ENCODE assay signal across 30 cellular contexts in genomic region chr10:75599875-75600648, GRCh38.
A peak's percentile ranks its signal among the peaks of the same experiment; 100 is the strongest.
DNase-seq lines count a peak whose midpoint lies in the region; ATAC-seq, FAIRE-seq and TF ChIP-seq lines count a peak whose summit lies in the region.
"Had no signal": no experiment of that assay in that cellular context is flagged by ENCODE, and none has a peak within 500 bp of the region (broad histone marks: within the 10 kb centered on the region; RNA-seq: fewer than 3 reads in every experiment).

No MANE protein-coding gene starts in this region.

- BruUV-seq in HepG2 (replicated peaks; lab: Mats Ljungman, UMichigan), result no TSS peak

- no peaks in the 10 kb centered on the region for H3K79me2 ChIP-seq in HepG2 (ENCODE audit: insufficient read depth, low read length)

- no peak for TF ChIP-seq POLR2A in HepG2 (IDR thresholded peaks at IDR 0.05; ENCODE audit: insufficient read depth in 1 of 2, low read depth in 2 of 2, low read length in 2 of 2)

- peaks cover 0 to 8% (median 0%) of the 10 kb centered on the region in 11 donors for H3K9me3 Mint-ChIP-seq in naive thymus-derived CD4-positive, alpha-beta T cell
- H3K9me3 Mint-ChIP-seq: CD14-positive monocyte, IgD-negative memory B cell had no signal

- DNase-seq in ELF-1 (ENCODE audit: low read depth, low spot score) (peak; percentile 68), NCI-H146 treated with DMSO at 0.1 percent for 48 hours (lab: John Stamatoyannopoulos, UW; ENCODE audit: unreplicated experiment) (peak; percentile 80), NT2/D1 (ENCODE audit: low read depth, low spot score) (peak; percentile 23), HepG2 (ENCODE audit: low spot score) (peak; percentile 67), foreskin fibroblast (no peak)
- no peak for DNase-seq in naive thymus-derived CD4-positive, alpha-beta T cell
- DNase-seq: activated CD8-positive, alpha-beta T cell treated with anti-CD3 and anti-CD28 coated beads, Interleukin-2, amount 10 ng/mL, durations not matched to agents 7 days and 5 days; activated gamma-delta T cell treated with Interleukin-2 at 50 U/mL for 16 hours; body of pancreas; effector CD8-positive, alpha-beta T cell; gastrocnemius medialis; GF-D8; hippocampal formation; naive B cell; NCI-H187; NCI-H524 treated with DMSO at 0.1 percent for 48 hours; PC-3; right cardiac atrium; SHP77; stimulated activated CD4-positive, alpha-beta T cell treated with anti-CD3 and anti-CD28 coated beads, Interleukin-12 subunit alpha, Interleukin-12 subunit beta, amount 100 ng/mL, for 4 hours; stimulated activated CD4-positive, alpha-beta T cell treated with anti-CD3 and anti-CD28 coated beads, Interleukin-4, amount 100 ng/mL, for 4 hours; stimulated activated naive CD8-positive, alpha-beta T cell treated with anti-CD3 and anti-CD28 coated beads, Interleukin-15, Interleukin-2, amounts not matched to agents 100 U/mL and 50 U/mL, for 24 hours; SW 1271 had no signal

- H3K4me1 ChIP-seq in NT2/D1 (ENCODE audit: insufficient read depth, insufficient read length) (peaks cover 5% of the 10 kb centered on the region), HepG2 (ENCODE audit: insufficient read depth, low read length) (peaks cover 45% of the 10 kb centered on the region)
- H3K4me1 ChIP-seq in naive thymus-derived CD4-positive, alpha-beta T cell (ENCODE audit: control insufficient read depth in 2 of 2, insufficient read depth in 2 of 2, low read length in 2 of 2), result no peaks in the 10 kb centered on the region
- H3K4me1 ChIP-seq: gastrocnemius medialis had no signal

- TF ChIP-seq CTCF in HepG2 (CRISPR knock-in tag; IDR thresholded peaks at IDR 0.05) (no peak), foreskin fibroblast (IDR thresholded peaks at IDR 0.05; ENCODE audit: low read depth, low read length) (no peak)

- H3K9ac ChIP-seq in NT2/D1 (ENCODE audit: insufficient read length, low read depth) (no peak overlapping the region), HepG2 (ENCODE audit: insufficient read depth, low read depth, low read length) (no peak overlapping the region)

- H3K27me3 ChIP-seq in NT2/D1 (ENCODE audit: insufficient read depth, insufficient read length) (peaks cover 60% of the 10 kb centered on the region), HepG2 (ENCODE audit: control insufficient read depth in 1 of 2, insufficient read depth in 2 of 2, low read length in 2 of 2) (no peaks in the 10 kb centered on the region)
- no peaks in the 10 kb centered on the region for H3K27me3 ChIP-seq in naive thymus-derived CD4-positive, alpha-beta T cell (ENCODE audit: control insufficient read depth in 2 of 2, insufficient read depth in 2 of 2, low read length in 2 of 2)
- H3K27me3 ChIP-seq: body of pancreas, esophagus muscularis mucosa, gastrocnemius medialis, tibial nerve had no signal

- CTCF ChIA-PET in HepG2 (lab: Yijun Ruan, JAX; ENCODE audit: low intra/inter-chr PET ratio, low total read pairs), result no interaction called here
- CTCF ChIA-PET in naive thymus-derived CD4-positive, alpha-beta T cell (lab: Charles Lee), result no interaction called here

- peaks cover 2 to 22% (median 10%) of the 10 kb centered on the region in 5 donors for H3K27me3 Mint-ChIP-seq in naive thymus-derived CD4-positive, alpha-beta T cell

- H3K4me3 Mint-ChIP-seq in naive thymus-derived CD4-positive, alpha-beta T cell, result no peak overlapping the region
- H3K4me3 Mint-ChIP-seq: activated CD8-positive, alpha-beta T cell treated with anti-CD3 and anti-CD28 coated beads, Interleukin-2, amount 10 ng/mL, durations not matched to agents 7 days and 5 days; CD14-positive monocyte; IgD-negative memory B cell; naive B cell had no signal

- 91% methylated on average over 2 of the region's 2 CpGs for WGBS in HepG2 (ENCODE audit: low lambda C conversion rate)

- H3K27ac Mint-ChIP-seq in naive thymus-derived CD4-positive, alpha-beta T cell, result no peak overlapping the region
- H3K27ac Mint-ChIP-seq: activated CD8-positive, alpha-beta T cell treated with anti-CD3 and anti-CD28 coated beads, Interleukin-2, amount 10 ng/mL, durations not matched to agents 7 days and 5 days; IgD-negative memory B cell; naive B cell had no signal

- in situ Hi-C loops in HepG2 (cut with HindIII; ENCODE audit: extremely low pct_ligation_motif_present, low pct_unique_long_range_greater_than_20kb), result no loop called here

- H3K9me3 ChIP-seq in NT2/D1 (ENCODE audit: insufficient read depth, low read length) (no peaks in the 10 kb centered on the region), HepG2 (ENCODE audit: low read length) (no peaks in the 10 kb centered on the region)
- no peaks in the 10 kb centered on the region for H3K9me3 ChIP-seq in naive thymus-derived CD4-positive, alpha-beta T cell (ENCODE audit: control insufficient read depth in 2 of 3, low read length in 3 of 3)
- H3K9me3 ChIP-seq: body of pancreas, esophagus muscularis mucosa, gastrocnemius medialis, tibial nerve had no signal

- peak overlapping the region; percentile 53 for H3K27ac ChIP-seq in HepG2 (ENCODE audit: extremely low read length, insufficient read depth, low read length)
- H3K27ac ChIP-seq in naive thymus-derived CD4-positive, alpha-beta T cell (ENCODE audit: low read depth, low read length), result no peak overlapping the region
- H3K27ac ChIP-seq: body of pancreas, gastrocnemius medialis had no signal

- peak; percentile 88 for ATAC-seq in HepG2
- ATAC-seq in naive thymus-derived CD4-positive, alpha-beta T cell, result no peak
- ATAC-seq in GM21723 (IDR thresholded peaks at IDR 0.05; ENCODE audit: unreplicated experiment), result no peak
- ATAC-seq in GM21717 (IDR thresholded peaks at IDR 0.05; ENCODE audit: unreplicated experiment), result no peak
- ATAC-seq: activated CD4-positive, CD25-positive, alpha-beta regulatory T cell treated with anti-CD3 and anti-CD28 coated beads, Interleukin-2, amount 50 U/mL, for 24 hours; activated CD8-positive, alpha-beta T cell treated with anti-CD3 and anti-CD28 coated beads, Interleukin-2, amount 10 ng/mL, durations not matched to agents 7 days and 5 days; body of pancreas; gastrocnemius medialis; PC-3; right cardiac atrium; stimulated activated naive CD8-positive, alpha-beta T cell treated with anti-CD3 and anti-CD28 coated beads, Interleukin-15, Interleukin-2, amounts not matched to agents 100 U/mL and 50 U/mL, for 24 hours had no signal

- intact Hi-C loops in HepG2 (cut with micrococcal nuclease; ENCODE audit: unreplicated experiment), result loop anchor here (10.0 kb wide), 1 partner anchor 195 kb away; the partner anchor contains the start of gene ZNF503
- intact Hi-C loops in naive thymus-derived CD4-positive, alpha-beta T cell (cut with micrococcal nuclease), result no loop called here

- H3K4me1 Mint-ChIP-seq in naive thymus-derived CD4-positive, alpha-beta T cell, result no peaks in the 10 kb centered on the region
- H3K4me1 Mint-ChIP-seq: CD14-positive monocyte, IgD-negative memory B cell, naive B cell had no signal

- H3K36me3 ChIP-seq in NT2/D1 (ENCODE audit: insufficient read depth, insufficient read length, low read length) (no peaks in the 10 kb centered on the region), HepG2 (replicated peaks in 1 of 2; ENCODE audit: control insufficient read depth in 1 of 2, insufficient read depth in 2 of 2, low read length in 2 of 2) (no peaks in the 10 kb centered on the region; a peak in 1 of 5 replicates)
- no peaks in the 10 kb centered on the region for H3K36me3 ChIP-seq in naive thymus-derived CD4-positive, alpha-beta T cell (ENCODE audit: control insufficient read depth in 2 of 3, insufficient read depth in 3 of 3, low read length in 3 of 3)
- H3K36me3 ChIP-seq: esophagus muscularis mucosa, gastrocnemius medialis, tibial nerve had no signal

- no peak overlapping the region for H2AFZ ChIP-seq in HepG2 (ENCODE audit: low read length)

- POLR2A ChIA-PET in HepG2 (lab: Yijun Ruan, JAX), result no interaction called here
- POLR2A ChIA-PET in naive thymus-derived CD4-positive, alpha-beta T cell (lab: Charles Lee), result no interaction called here

- H3K36me3 Mint-ChIP-seq in naive thymus-derived CD4-positive, alpha-beta T cell, result peaks cover 0 to 3% (median 0%) of the 10 kb centered on the region in 5 donors
- H3K36me3 Mint-ChIP-seq: IgD-negative memory B cell, naive B cell had no signal

- H4K20me1 ChIP-seq in HepG2 (ENCODE audit: insufficient read depth, low read length), result no peaks in the 10 kb centered on the region

- no peak for TF ChIP-seq RAD21 in HepG2 (CRISPR knock-in tag; IDR thresholded peaks at IDR 0.05)

- no peak overlapping the region for H3K4me3 ChIP-seq in NT2/D1 (ENCODE audit: insufficient read length, low read depth)
- H3K4me3 ChIP-seq in HepG2 (replicated peaks in 1 of 3; ENCODE audit: insufficient read depth in 1 of 3, low read depth in 2 of 3, low read length in 3 of 3), result no peak overlapping the region
- H3K4me3 ChIP-seq in naive thymus-derived CD4-positive, alpha-beta T cell (ENCODE audit: low read length), result no peak overlapping the region
- no peak overlapping the region for H3K4me3 ChIP-seq in foreskin fibroblast (ENCODE audit: low read depth in 1 of 2, low read length in 2 of 2)
- H3K4me3 ChIP-seq: body of pancreas, esophagus muscularis mucosa, gastrocnemius medialis, tibial nerve had no signal

- no peak for FAIRE-seq in HepG2 (lab: Jason Lieb, UNC)

- no peak for TF ChIP-seq EP300 in HepG2 (IDR thresholded peaks at IDR 0.05; ENCODE audit: low read depth in 2 of 2, low read length in 2 of 2)
- TF ChIP-seq EP300 in HepG2 (CRISPR knock-in tag; IDR thresholded peaks at IDR 0.05; ENCODE audit: borderline replicate concordance), result no peak

- peak overlapping the region; percentile 47 for H3K4me2 ChIP-seq in HepG2 (ENCODE audit: low read depth, low read length)

TF ChIP-seq in HepG2, 621 proteins besides CTCF, POLR2A, EP300 and RAD21 (continues in another document):
- TF ChIP-seq PAF1 (CRISPR knock-in tag; IDR thresholded peaks at IDR 0.05), result no peak
- TF ChIP-seq CHD4 (IDR thresholded peaks at IDR 0.05; ENCODE audit: borderline replicate concordance, low read length), result peak; percentile 80
- no peak for TF ChIP-seq SOX13 (IDR thresholded peaks at IDR 0.05)
- TF ChIP-seq SOX13 (CRISPR knock-in tag; conservative IDR thresholded peaks at IDR 0.05 in 1 of 2, IDR thresholded peaks at IDR 0.05 in 1 of 2), result peak in 1 of 2 experiments; percentile 66; a peak in 1 of 4 replicates
- peak; percentile 64; the same call in 1 of the 2 replicates for TF ChIP-seq ZMYM3 (CRISPR knock-in tag; IDR thresholded peaks at IDR 0.05)

Comparison
In these comparisons a context has a peak if more than half of its experiments do, and no peak if none do; other contexts are left out.
1. DNase-seq: peak in ELF-1 (single experiment), NCI-H146 treated with DMSO at 0.1 percent for 48 hours (single experiment), NT2/D1 (single experiment) and HepG2 (single experiment); none in naive thymus-derived CD4-positive, alpha-beta T cell (0 of 9) and foreskin fibroblast (0 of 2).